25 cellular contexts compared by ENCODE assay signal in the genomic region with DNA sequence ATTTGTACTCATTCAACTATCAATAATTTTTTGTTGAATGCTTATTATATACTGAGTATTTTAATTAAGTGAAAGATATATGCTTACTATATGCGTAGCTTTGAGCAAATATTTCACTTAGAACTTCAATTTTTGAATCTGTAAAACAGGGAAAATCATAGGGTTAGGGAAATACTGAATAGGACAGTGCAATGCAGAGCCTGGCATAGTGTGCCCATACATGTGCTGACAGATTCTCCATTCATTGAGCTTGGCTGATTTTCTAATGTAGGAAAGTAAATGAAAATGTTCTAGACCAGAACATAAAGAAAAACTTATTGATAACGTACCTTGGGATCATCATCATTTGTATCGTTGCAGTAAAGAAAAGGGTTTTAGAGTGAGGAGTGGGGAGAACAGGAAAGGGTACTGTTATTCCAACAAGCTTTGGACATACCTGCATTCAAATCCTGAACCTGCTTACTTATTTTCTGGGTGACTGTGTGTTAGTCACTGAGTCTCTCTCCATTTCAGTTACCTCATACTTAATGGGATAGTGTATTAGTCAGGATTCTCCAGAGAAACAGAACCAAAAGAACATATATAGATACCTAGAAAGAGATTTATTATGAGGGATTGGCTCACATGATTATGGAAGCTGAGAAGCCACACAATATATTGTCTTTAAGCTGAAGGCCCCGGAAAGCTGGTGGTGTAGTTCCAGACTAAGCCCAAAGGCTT.
"Had no signal": no experiment of that assay in that cellular context is flagged by ENCODE, and none has a peak within 500 bp of the region (broad histone marks: within the 10 kb centered on the region; RNA-seq: fewer than 3 reads in every experiment).

No MANE protein-coding gene starts in this region.

- DNase-seq: hippocampal formation; kidney glomerular epithelial cell; left colon; left lung; lower lobe of right lung; midbrain; mucosa of descending colon; naive thymus-derived CD4-positive, alpha-beta T cell; ovary; right lobe of liver; stimulated activated CD4-positive, alpha-beta T cell treated with anti-CD3 and anti-CD28 coated beads, Interleukin-1b, Interleukin-23, amount 100 ng/mL, for 48 hours; stimulated activated CD4-positive, alpha-beta T cell treated with anti-CD3 and anti-CD28 coated beads, Interleukin-2, amount 100 ng/mL, for 48 hours; stimulated activated CD4-positive, alpha-beta T cell treated with anti-CD3 and anti-CD28 coated beads, Interleukin-4, amount 100 ng/mL, for 4 hours; stimulated activated CD8-positive, alpha-beta memory T cell treated with anti-CD3 and anti-CD28 coated beads, Interleukin-4, amount 100 ng/mL, for 48 hours; stimulated activated naive CD4-positive, alpha-beta T cell treated with Interleukin-2 at 50 U/mL for 16 hours; stimulated activated naive CD8-positive, alpha-beta T cell treated with anti-CD3 and anti-CD28 coated beads, Interleukin-15, amount 100 ng/mL, for 72 hours; substantia nigra; uterus had no signal

- H3K27me3 ChIP-seq: left lung, ovary, right atrium auricular region, right lobe of liver, tibial nerve, uterus had no signal

- H3K9me3 ChIP-seq: lower lobe of right lung, ovary, prostate gland, right atrium auricular region, right lobe of liver, tibial nerve, uterus had no signal

- H3K36me3 ChIP-seq: left lung, lower lobe of right lung, ovary, prostate gland, right atrium auricular region, right lobe of liver, tibial nerve, uterus had no signal

- H3K4me3 ChIP-seq: left lung, lower lobe of right lung, mucosa of descending colon, ovary, prostate gland, right atrium auricular region, right lobe of liver, smooth muscle cell, tibial nerve, uterus had no signal

- H3K27ac ChIP-seq: left lung, lower lobe of right lung, ovary, prostate gland, right atrium auricular region, right lobe of liver, tibial nerve, uterus had no signal

- H3K4me2 ChIP-seq: smooth muscle cell had no signal

- FAIRE-seq: keratinocyte had no signal

- H3K4me1 ChIP-seq: left lung, lower lobe of right lung, prostate gland, right atrium auricular region, right lobe of liver, uterus had no signal

- ATAC-seq: left colon; left lung; lower lobe of right lung; mucosa of descending colon; naive thymus-derived CD4-positive, alpha-beta T cell; natural killer cell treated with Interleukin-12 subunit alpha and Interleukin-12 subunit beta and Interleukin-15 and Interleukin-18, amount 100 ng/mL, for 72 hours; right lobe of liver; stimulated activated memory B cell treated with anti-CD40 and anti-IgM and Interleukin-4, amounts not matched to agents 10 μg/mL and 1 μg/mL and 100 μg/mL, for 72 hours; stimulated activated naive CD8-positive, alpha-beta T cell treated with anti-CD3 and anti-CD28 coated beads, Interleukin-15, amount 100 ng/mL, for 72 hours had no signal
